In genomic region chr5:146533260-146533857, GRCh38 we compare ENCODE assay signal across 8 cellular contexts. TPM values are rescaled to one million over a fixed set of nuclear protein-coding genes. Genes with fewer than 3 reads are reported as not detected.
A peak's percentile ranks its signal among the peaks of the same experiment; 100 is the strongest.
DNase-seq lines count a peak whose midpoint lies in the region; ATAC-seq lines count a peak whose summit lies in the region.

No MANE protein-coding gene starts in this region.

- H3K23ac ChIP-seq in mesendoderm (ENCODE audit: low read length), result no peak overlapping the region

- H3K27ac ChIP-seq in mesendoderm (ENCODE audit: low read depth, low read length), result no peak overlapping the region

- H3K18ac ChIP-seq in mesendoderm (ENCODE audit: low read length), result no peak overlapping the region

- no peak overlapping the region for H3K56ac ChIP-seq in mesendoderm (ENCODE audit: low read length)

- H3K36me3 ChIP-seq in mesendoderm (ENCODE audit: control insufficient read depth, insufficient read depth, low read length), result no peaks in the 10 kb centered on the region

- no CpG with 5 or more reads among the region's 7 CpGs for WGBS in mesendoderm (ENCODE audit: extremely low coverage, insufficient coverage, low lambda C conversion rate)

- no peak overlapping the region for H4K8ac ChIP-seq in mesendoderm (ENCODE audit: low read depth, low read length)

- H3K79me2 ChIP-seq in mesendoderm (ENCODE audit: control insufficient read depth, insufficient read depth, low read length), result no peaks in the 10 kb centered on the region

- H3K4me3 ChIP-seq in mesendoderm (ENCODE audit: low read length), result no peak overlapping the region

- peak; percentile 94 for ATAC-seq in GM19397 (IDR thresholded peaks at IDR 0.05; ENCODE audit: unreplicated experiment)
- ATAC-seq in HG03457 (IDR thresholded peaks at IDR 0.05; ENCODE audit: unreplicated experiment), result peak; percentile 95

- DNase-seq in CMK (ENCODE audit: low read depth) (peak; percentile 21), NCI-H524 (lab: John Stamatoyannopoulos, UW) (peak; percentile 66 to 78), ecto neural progenitor cell (ENCODE audit: low spot score) (peak; percentile 77), mesendoderm (peak; percentile 84)
- DNase-seq in activated CD4-positive, alpha-beta T cell treated with anti-CD3 and anti-CD28 coated beads, Interleukin-2, amount 50 U/mL, for 1 hour, result peak; percentile 72
- peak; percentile 24 to 47 for DNase-seq in stimulated activated CD8-positive, alpha-beta memory T cell treated with anti-CD3 and anti-CD28 coated beads, Interleukin-4, amount 100 ng/mL, for 1 hour (ENCODE audit: low read depth in 2 of 2, low spot score in 1 of 2)

- no peak overlapping the region for H3K4ac ChIP-seq in mesendoderm (ENCODE audit: low read depth, low read length)

- no peak overlapping the region for H3K4me2 ChIP-seq in mesendoderm (ENCODE audit: low read length)

- H2BK120ac ChIP-seq in mesendoderm (ENCODE audit: low read depth, low read length), result no peak overlapping the region

- no peak overlapping the region for H2AK5ac ChIP-seq in mesendoderm (ENCODE audit: low read length)

- no peaks in the 10 kb centered on the region for H3K27me3 ChIP-seq in mesendoderm (ENCODE audit: insufficient read depth, low read length, poor library complexity)

- H2BK5ac ChIP-seq in mesendoderm (ENCODE audit: low read length), result no peak overlapping the region

- no peaks in the 10 kb centered on the region for H3K79me1 ChIP-seq in mesendoderm (ENCODE audit: low read length)

- no peak overlapping the region for H2BK15ac ChIP-seq in mesendoderm (replicated peaks; ENCODE audit: low read depth)

- no peak overlapping the region for H4K5ac ChIP-seq in mesendoderm (ENCODE audit: low read length)

- no peak overlapping the region for H3K9ac ChIP-seq in mesendoderm (ENCODE audit: low read length)

- H3K4me1 ChIP-seq in mesendoderm (ENCODE audit: control insufficient read depth, low read depth, low read length), result no peaks in the 10 kb centered on the region

RNA-seq across cellular contexts. Expression of gene GPR151, which starts 17.4 kb away (rescaled TPM):
- 0.01 TPM for polyA plus RNA-seq in mesendoderm (2013, experiment 1 of 2)
- 0.01 TPM for polyA plus RNA-seq in mesendoderm (2013, experiment 2 of 2)

Comparison
In these comparisons a context has a peak if more than half of its experiments do, and no peak if none do; other contexts are left out.
1. DNase-seq: peak in every context shown above with its lines; median percentile 84 in mesendoderm; 77 in ecto neural progenitor cell; 72 in NCI-H524; 72 in activated CD4-positive, alpha-beta T cell treated with anti-CD3 and anti-CD28 coated beads, Interleukin-2, amount 50 U/mL, for 1 hour; 36 in stimulated activated CD8-positive, alpha-beta memory T cell treated with anti-CD3 and anti-CD28 coated beads, Interleukin-4, amount 100 ng/mL, for 1 hour; 21 in CMK.